ENCODE assay signal across 1 cellular context in the genomic region with DNA sequence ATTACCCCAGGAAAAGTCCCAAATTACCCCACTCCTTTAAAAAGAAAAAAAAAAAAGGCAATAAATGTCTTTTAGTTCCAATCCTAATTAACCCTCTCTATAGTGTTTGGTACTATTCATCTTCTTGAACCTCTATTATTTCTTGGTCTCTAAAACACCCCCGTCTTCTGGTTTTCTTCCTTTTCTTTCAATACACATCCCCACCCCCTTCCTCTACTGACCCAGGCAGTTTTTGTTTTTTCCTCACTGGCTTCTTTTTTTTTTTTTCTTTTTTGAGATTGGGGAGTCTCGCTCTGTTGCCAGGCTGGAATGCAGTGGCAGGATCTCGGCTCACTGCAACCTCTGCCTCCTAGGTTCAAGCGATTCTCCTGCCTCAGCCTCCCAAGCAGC.
TF ChIP-seq lines count a peak whose summit lies in the region.

No MANE protein-coding gene starts in this region.

TF ChIP-seq in HepG2, 621 proteins besides CTCF, POLR2A, EP300 and RAD21:
- TF ChIP-seq, protein P1, sequence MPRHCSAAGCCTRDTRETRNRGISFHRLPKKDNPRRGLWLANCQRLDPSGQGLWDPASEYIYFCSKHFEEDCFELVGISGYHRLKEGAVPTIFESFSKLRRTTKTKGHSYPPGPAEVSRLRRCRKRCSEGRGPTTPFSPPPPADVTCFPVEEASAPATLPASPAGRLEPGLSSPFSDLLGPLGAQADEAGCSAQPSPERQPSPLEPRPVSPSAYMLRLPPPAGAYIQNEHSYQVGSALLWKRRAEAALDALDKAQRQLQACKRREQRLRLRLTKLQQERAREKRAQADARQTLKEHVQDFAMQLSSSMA (CRISPR knock-in tag; IDR thresholded peaks at IDR 0.05): no peak
- TF ChIP-seq, protein P2, sequence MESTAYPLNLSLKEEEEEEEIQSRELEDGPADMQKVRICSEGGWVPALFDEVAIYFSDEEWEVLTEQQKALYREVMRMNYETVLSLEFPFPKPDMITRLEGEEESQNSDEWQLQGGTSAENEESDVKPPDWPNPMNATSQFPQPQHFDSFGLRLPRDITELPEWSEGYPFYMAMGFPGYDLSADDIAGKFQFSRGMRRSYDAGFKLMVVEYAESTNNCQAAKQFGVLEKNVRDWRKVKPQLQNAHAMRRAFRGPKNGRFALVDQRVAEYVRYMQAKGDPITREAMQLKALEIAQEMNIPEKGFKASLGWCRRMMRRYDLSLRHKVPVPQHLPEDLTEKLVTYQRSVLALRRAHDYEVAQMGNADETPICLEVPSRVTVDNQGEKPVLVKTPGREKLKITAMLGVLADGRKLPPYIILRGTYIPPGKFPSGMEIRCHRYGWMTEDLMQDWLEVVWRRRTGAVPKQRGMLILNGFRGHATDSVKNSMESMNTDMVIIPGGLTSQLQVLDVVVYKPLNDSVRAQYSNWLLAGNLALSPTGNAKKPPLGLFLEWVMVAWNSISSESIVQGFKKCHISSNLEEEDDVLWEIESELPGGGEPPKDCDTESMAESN (CRISPR knock-in tag; conservative IDR thresholded peaks at IDR 0.05): no peak
- TF ChIP-seq FOXP1 (IDR thresholded peaks at IDR 0.05) (no peak), FOXP1 (CRISPR knock-in tag; IDR thresholded peaks at IDR 0.05) (no peak), ATF7 (IDR thresholded peaks at IDR 0.05) (no peak), ATF7 (CRISPR knock-in tag; IDR thresholded peaks at IDR 0.05) (no peak), KDM1A (CRISPR knock-in tag; IDR thresholded peaks at IDR 0.05) (no peak), ZNF367 (CRISPR knock-in tag; IDR thresholded peaks at IDR 0.05; ENCODE audit: borderline replicate concordance) (no peak), GATAD1 (CRISPR knock-in tag; IDR thresholded peaks at IDR 0.05) (no peak), HNRNPLL (IDR thresholded peaks at IDR 0.05; ENCODE audit: low read depth, low read length, poor library complexity, severe bottlenecking) (no peak), FOXA3 (CRISPR knock-in tag; IDR thresholded peaks at IDR 0.05) (no peak), ZNF431 (CRISPR knock-in tag; IDR thresholded peaks at IDR 0.05; ENCODE audit: borderline replicate concordance, low read depth) (no peak), ZNF143 (CRISPR knock-in tag; IDR thresholded peaks at IDR 0.05) (no peak)
- TF ChIP-seq, protein P3, sequence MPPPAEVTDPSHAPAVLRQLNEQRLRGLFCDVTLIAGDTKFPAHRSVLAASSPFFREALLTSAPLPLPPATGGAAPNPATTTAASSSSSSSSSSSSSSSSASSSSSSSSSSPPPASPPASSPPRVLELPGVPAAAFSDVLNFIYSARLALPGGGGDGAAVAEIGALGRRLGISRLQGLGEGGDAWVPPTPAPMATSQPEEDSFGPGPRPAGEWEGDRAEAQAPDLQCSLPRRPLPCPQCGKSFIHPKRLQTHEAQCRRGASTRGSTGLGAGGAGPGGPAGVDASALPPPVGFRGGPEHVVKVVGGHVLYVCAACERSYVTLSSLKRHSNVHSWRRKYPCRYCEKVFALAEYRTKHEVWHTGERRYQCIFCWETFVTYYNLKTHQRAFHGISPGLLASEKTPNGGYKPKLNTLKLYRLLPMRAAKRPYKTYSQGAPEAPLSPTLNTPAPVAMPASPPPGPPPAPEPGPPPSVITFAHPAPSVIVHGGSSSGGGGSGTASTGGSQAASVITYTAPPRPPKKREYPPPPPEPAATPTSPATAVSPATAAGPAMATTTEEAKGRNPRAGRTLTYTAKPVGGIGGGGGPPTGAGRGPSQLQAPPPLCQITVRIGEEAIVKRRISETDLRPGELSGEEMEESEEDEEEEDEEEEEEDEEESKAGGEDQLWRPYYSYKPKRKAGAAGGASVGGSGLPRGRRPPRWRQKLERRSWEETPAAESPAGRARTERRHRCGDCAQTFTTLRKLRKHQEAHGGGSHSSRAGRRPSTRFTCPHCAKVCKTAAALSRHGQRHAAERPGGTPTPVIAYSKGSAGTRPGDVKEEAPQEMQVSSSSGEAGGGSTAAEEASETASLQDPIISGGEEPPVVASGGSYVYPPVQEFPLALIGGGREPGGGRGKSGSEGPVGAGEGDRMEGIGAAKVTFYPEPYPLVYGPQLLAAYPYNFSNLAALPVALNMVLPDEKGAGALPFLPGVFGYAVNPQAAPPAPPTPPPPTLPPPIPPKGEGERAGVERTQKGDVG (CRISPR knock-in tag; IDR thresholded peaks at IDR 0.05; ENCODE audit: borderline replicate concordance): no peak
- TF ChIP-seq, protein P4, sequence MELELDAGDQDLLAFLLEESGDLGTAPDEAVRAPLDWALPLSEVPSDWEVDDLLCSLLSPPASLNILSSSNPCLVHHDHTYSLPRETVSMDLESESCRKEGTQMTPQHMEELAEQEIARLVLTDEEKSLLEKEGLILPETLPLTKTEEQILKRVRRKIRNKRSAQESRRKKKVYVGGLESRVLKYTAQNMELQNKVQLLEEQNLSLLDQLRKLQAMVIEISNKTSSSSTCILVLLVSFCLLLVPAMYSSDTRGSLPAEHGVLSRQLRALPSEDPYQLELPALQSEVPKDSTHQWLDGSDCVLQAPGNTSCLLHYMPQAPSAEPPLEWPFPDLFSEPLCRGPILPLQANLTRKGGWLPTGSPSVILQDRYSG (CRISPR knock-in tag; IDR thresholded peaks at IDR 0.05): no peak
- TF ChIP-seq, protein P5, sequence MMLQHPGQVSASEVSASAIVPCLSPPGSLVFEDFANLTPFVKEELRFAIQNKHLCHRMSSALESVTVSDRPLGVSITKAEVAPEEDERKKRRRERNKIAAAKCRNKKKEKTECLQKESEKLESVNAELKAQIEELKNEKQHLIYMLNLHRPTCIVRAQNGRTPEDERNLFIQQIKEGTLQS (CRISPR knock-in tag; IDR thresholded peaks at IDR 0.05): no peak
TF ChIP-seq in HepG2: peak in this region for 0.
